10 cellular contexts compared by ENCODE assay signal in the genomic region with DNA sequence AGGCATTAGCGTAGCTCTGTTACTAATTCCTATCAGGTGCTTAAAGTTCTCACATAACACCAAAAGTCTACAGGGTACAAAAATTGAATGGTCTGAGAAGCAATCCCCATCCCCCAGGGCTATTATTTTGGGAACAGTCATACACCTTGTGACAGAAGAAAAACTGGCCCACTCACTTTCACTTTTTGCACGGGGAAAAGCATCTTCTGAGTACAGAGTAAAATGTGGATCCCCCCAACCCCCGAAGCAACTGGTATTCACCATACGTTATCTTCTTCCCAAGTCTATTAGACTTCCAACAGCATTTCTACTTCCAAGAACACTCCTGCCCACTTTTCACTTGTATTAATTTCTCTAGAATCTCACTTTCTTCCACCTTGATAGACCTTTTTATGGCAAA. TPM values are rescaled to one million over a fixed set of nuclear protein-coding genes. Genes with fewer than 3 reads are reported as not detected.
DNase-seq lines count a peak whose midpoint lies in the region; ATAC-seq, FAIRE-seq and TF ChIP-seq lines count a peak whose summit lies in the region.
"Had no signal": no experiment of that assay in that cellular context is flagged by ENCODE, and none has a peak within 500 bp of the region (broad histone marks: within the 10 kb centered on the region; RNA-seq: fewer than 3 reads in every experiment).

No MANE protein-coding gene starts in this region.

- peaks cover 9 to 29% of the 10 kb centered on the region in 2 experiments; a peak in 2 of 3 replicates for H3K36me3 ChIP-seq in HEK293 (ENCODE audit: control insufficient read depth in 2 of 2, insufficient read depth in 1 of 2, low read length in 2 of 2)
- H3K36me3 ChIP-seq in naive thymus-derived CD4-positive, alpha-beta T cell (ENCODE audit: control insufficient read depth in 2 of 3, insufficient read depth in 3 of 3, low read length in 3 of 3), result peaks cover 0 to 24% (median 4%) of the 10 kb centered on the region in 3 experiments

- FAIRE-seq in D721Med (lab: Jason Lieb, UNC), result no peak

- H3K27me3 ChIP-seq in CD4-positive, alpha-beta T cell (ENCODE audit: control insufficient read depth, insufficient read depth, low read length), result no peaks in the 10 kb centered on the region
- H3K27me3 ChIP-seq in naive thymus-derived CD4-positive, alpha-beta T cell (ENCODE audit: control insufficient read depth in 2 of 2, insufficient read depth in 2 of 2, low read length in 2 of 2), result no peaks in the 10 kb centered on the region

- H3K36me3 Mint-ChIP-seq in CD4-positive, alpha-beta T cell (ENCODE audit: low read depth), result peaks cover 46% of the 10 kb centered on the region
- peaks cover 1% of the 10 kb centered on the region for H3K36me3 Mint-ChIP-seq in activated naive CD8-positive, alpha-beta T cell
- peaks cover 0 to 11% (median 3%) of the 10 kb centered on the region in 5 donors for H3K36me3 Mint-ChIP-seq in naive thymus-derived CD4-positive, alpha-beta T cell

- H3K4me1 Mint-ChIP-seq in CD4-positive, alpha-beta T cell (ENCODE audit: low read depth), result peaks cover 51% of the 10 kb centered on the region
- peaks cover 62% of the 10 kb centered on the region for H3K4me1 Mint-ChIP-seq in activated naive CD8-positive, alpha-beta T cell (ENCODE audit: low read depth)
- H3K4me1 Mint-ChIP-seq in naive thymus-derived CD4-positive, alpha-beta T cell, result peaks cover 37 to 53% (median 49%) of the 10 kb centered on the region in 7 donors

- peak overlapping the region; percentile 85 for H3K27ac Mint-ChIP-seq in CD4-positive, alpha-beta T cell
- H3K27ac Mint-ChIP-seq in activated naive CD8-positive, alpha-beta T cell, result peak overlapping the region; percentile 96
- peak overlapping the region; percentile 81 to 99 (median 90) for H3K27ac Mint-ChIP-seq in naive thymus-derived CD4-positive, alpha-beta T cell

- H3K9me3 Mint-ChIP-seq in CD4-positive, alpha-beta T cell, result no peaks in the 10 kb centered on the region
- H3K9me3 Mint-ChIP-seq in activated naive CD8-positive, alpha-beta T cell (ENCODE audit: low read depth), result no peaks in the 10 kb centered on the region
- no peaks in the 10 kb centered on the region for H3K9me3 Mint-ChIP-seq in naive thymus-derived CD4-positive, alpha-beta T cell

- H3K4me3 ChIP-seq in HEK293 (ENCODE audit: low read depth, low read length), result no peak overlapping the region
- peak overlapping the region; percentile 40 for H3K4me3 ChIP-seq in naive thymus-derived CD4-positive, alpha-beta T cell (ENCODE audit: low read length)

- H3K4me3 Mint-ChIP-seq in CD4-positive, alpha-beta T cell, result peak overlapping the region; percentile 75
- H3K4me3 Mint-ChIP-seq in activated naive CD8-positive, alpha-beta T cell, result peak overlapping the region; percentile 83
- H3K4me3 Mint-ChIP-seq in naive thymus-derived CD4-positive, alpha-beta T cell, result peak overlapping the region in 9 of 10 donors; percentile 57 to 89 (median 73)

- peaks cover 6% of the 10 kb centered on the region for H3K4me1 ChIP-seq in HEK293 (ENCODE audit: control insufficient read depth, insufficient read depth, low read length)
- peaks cover 9 to 15% of the 10 kb centered on the region in 2 donors for H3K4me1 ChIP-seq in naive thymus-derived CD4-positive, alpha-beta T cell (ENCODE audit: control insufficient read depth in 2 of 2, insufficient read depth in 2 of 2, low read length in 2 of 2)

- no peak for TF ChIP-seq CTCF in CD4-positive, alpha-beta T cell (IDR thresholded peaks at IDR 0.05)
- TF ChIP-seq CTCF in HEK293 (tag by site-specific recombination; IDR thresholded peaks at IDR 0.05), result no peak
- no peak for TF ChIP-seq CTCF in D721Med (IDR thresholded peaks at IDR 0.05; ENCODE audit: insufficient read depth, missing control alignments)

- peak overlapping the region; percentile 53 for H3K27ac ChIP-seq in CD4-positive, alpha-beta T cell (ENCODE audit: low read depth, low read length)
- peak overlapping the region; percentile 3; the same call in 1 of the 2 replicates for H3K27ac ChIP-seq in HEK293 (ENCODE audit: extremely low read depth, low read depth, low read length)
- H3K27ac ChIP-seq in naive thymus-derived CD4-positive, alpha-beta T cell (ENCODE audit: low read depth, low read length), result peak overlapping the region; percentile 64
- H3K27ac ChIP-seq: epithelial cell of prostate had no signal

- POLR2A ChIA-PET in CD4-positive, alpha-beta T cell (lab: Charles Lee), result interaction anchor here (0.9 to 2.6 kb wide), 3 partner anchors 10 to 21 kb away, joined by 6 to 24 read pairs (median 7); partner anchors contain the start of genes GGA3, MIF4GD and MRPS7
- POLR2A ChIA-PET in HEK293 (lab: Yijun Ruan, JAX), result interaction anchor here (0.7 to 3.0 kb wide), 6 partner anchors 9 to 40 kb away, joined by 3 to 12 read pairs (median 5); partner anchors contain the start of genes GGA3, MIF4GD, MRPS7 and SLC25A19
- POLR2A ChIA-PET in naive thymus-derived CD4-positive, alpha-beta T cell (lab: Charles Lee), result interaction anchor here (0.6 to 5.0 kb wide), 7 partner anchors 12 to 527 kb away, joined by 3 to 25 read pairs (median 3); partner anchors contain the start of genes GGA3, JPT1, MIF4GD and MRPS7

- intact Hi-C loops in CD4-positive, alpha-beta T cell (cut with DNase I, micrococcal nuclease), result no loop called here
- intact Hi-C loops in naive thymus-derived CD4-positive, alpha-beta T cell (cut with micrococcal nuclease), result no loop called here

- no peaks in the 10 kb centered on the region for H3K9me3 ChIP-seq in CD4-positive, alpha-beta T cell (ENCODE audit: control insufficient read depth, low read length)
- H3K9me3 ChIP-seq in HEK293 (ENCODE audit: control insufficient read depth, insufficient read depth, low read depth, low read length), result no peaks in the 10 kb centered on the region
- no peaks in the 10 kb centered on the region for H3K9me3 ChIP-seq in naive thymus-derived CD4-positive, alpha-beta T cell (ENCODE audit: control insufficient read depth in 2 of 3, low read length in 3 of 3)

- H3K27me3 Mint-ChIP-seq in CD4-positive, alpha-beta T cell, result no peaks in the 10 kb centered on the region
- no peaks in the 10 kb centered on the region for H3K27me3 Mint-ChIP-seq in activated naive CD8-positive, alpha-beta T cell
- no peaks in the 10 kb centered on the region for H3K27me3 Mint-ChIP-seq in naive thymus-derived CD4-positive, alpha-beta T cell

- CTCF ChIA-PET in CD4-positive, alpha-beta T cell (lab: Charles Lee), result interaction anchor here (0.8 to 3.0 kb wide), 6 partner anchors 9 to 163 kb away, joined by 3 to 17 read pairs (median 6); partner anchors contain the start of gene MIF4GD
- CTCF ChIA-PET in HEK293 (lab: Yijun Ruan, JAX), result interaction anchor here (0.6 to 6.6 kb wide), 10 partner anchors 10 to 607 kb away, joined by 3 to 71 read pairs (median 6); partner anchors contain the start of gene MIF4GD
- CTCF ChIA-PET in naive thymus-derived CD4-positive, alpha-beta T cell (lab: Charles Lee), result interaction anchor here (0.6 to 1.9 kb wide), 4 partner anchors 10 to 289 kb away, joined by 3 to 6 read pairs (median 4); partner anchors contain the start of gene MRPS7

- no peak for ATAC-seq in CD4-positive, alpha-beta T cell (ENCODE audit: poor library complexity)
- no peak for ATAC-seq in naive thymus-derived CD4-positive, alpha-beta T cell
- ATAC-seq in HG03460 (IDR thresholded peaks at IDR 0.05; ENCODE audit: unreplicated experiment) (no peak), GM18858 (IDR thresholded peaks at IDR 0.05; ENCODE audit: unreplicated experiment) (no peak)

- DNase-seq in CD4-positive, alpha-beta T cell, result no peak
- no peak for DNase-seq in naive thymus-derived CD4-positive, alpha-beta T cell
- DNase-seq in GOT3 (lab: John Stamatoyannopoulos, UW), result no peak
- no peak for DNase-seq in D721Med (ENCODE audit: insufficient read length, low spot score)
- DNase-seq: left colon had no signal

TF ChIP-seq in HEK293, 187 proteins besides CTCF, POLR2A, EP300 and RAD21 (continues in another document):
- TF ChIP-seq PRDM1 (tag by site-specific recombination; IDR thresholded peaks at IDR 0.05), result peak; percentile 91
- no peak for TF ChIP-seq PRDM4 (tag by site-specific recombination; IDR thresholded peaks at IDR 0.05)

RNA-seq across cellular contexts. Expression of gene GGA3, which starts 11.8 kb away (rescaled TPM):
- 10 to 100 TPM; 88.8 to 96.5 TPM for total RNA-seq in CD4-positive, alpha-beta T cell
- total RNA-seq in naive thymus-derived CD4-positive, alpha-beta T cell, result 100 to 1,000 TPM in 2 of 5 experiments, 10 to 100 TPM in 3; 79.6 to 128 (median 87.4) TPM
- 10 to 100 TPM; 13.2 to 27.4 TPM for polyA plus RNA-seq in naive thymus-derived CD4-positive, alpha-beta T cell

RNA-seq across cellular contexts. Expression of gene MRPS7, which starts 12.1 kb away (rescaled TPM):
- total RNA-seq in CD4-positive, alpha-beta T cell, result 10 to 100 TPM; 33.2 to 35.2 TPM
- total RNA-seq in naive thymus-derived CD4-positive, alpha-beta T cell, result 10 to 100 TPM; 29.2 to 70.1 (median 34.4) TPM
- 100 to 1,000 TPM; 129 to 135 TPM for polyA plus RNA-seq in naive thymus-derived CD4-positive, alpha-beta T cell

RNA-seq across cellular contexts. Expression of gene MIF4GD, which starts 21.5 kb away (rescaled TPM):
- total RNA-seq in CD4-positive, alpha-beta T cell, result 10 to 100 TPM; 29.4 to 32.4 TPM
- 10 to 100 TPM; 26.9 to 39.4 (median 36.0) TPM for total RNA-seq in naive thymus-derived CD4-positive, alpha-beta T cell
- polyA plus RNA-seq in naive thymus-derived CD4-positive, alpha-beta T cell, result 10 to 100 TPM; 84.3 to 90.0 TPM

RNA-seq across cellular contexts. Expression of gene SLC25A19, which starts 39.7 kb away (rescaled TPM):
- 10 to 100 TPM; 11.1 to 12.0 TPM for total RNA-seq in CD4-positive, alpha-beta T cell
- 10 to 100 TPM; 15.6 to 42.5 (median 21.1) TPM for total RNA-seq in naive thymus-derived CD4-positive, alpha-beta T cell
- 10 to 100 TPM; 13.0 to 15.5 TPM for polyA plus RNA-seq in naive thymus-derived CD4-positive, alpha-beta T cell

RNA-seq across cellular contexts. Expression of gene NUP85, which starts 44.1 kb away (rescaled TPM):
- total RNA-seq in CD4-positive, alpha-beta T cell, result 10 to 100 TPM; 84.7 to 89.2 TPM
- total RNA-seq in naive thymus-derived CD4-positive, alpha-beta T cell, result 100 to 1,000 TPM in 2 of 5 experiments, 10 to 100 TPM in 3; 96.3 to 143 (median 99.2) TPM
- polyA plus RNA-seq in naive thymus-derived CD4-positive, alpha-beta T cell, result 10 to 100 TPM; 21.0 to 57.3 TPM

Comparison
In these comparisons a context has a peak if more than half of its experiments do, and no peak if none do; other contexts are left out.
1. H3K27ac ChIP-seq: peak in every context shown above with its lines; median percentile 64 in naive thymus-derived CD4-positive, alpha-beta T cell; 53 in CD4-positive, alpha-beta T cell; 3 in HEK293.